In genomic region chr7:132500727-132501410, GRCh38 we compare ENCODE assay signal across 8 cellular contexts.
A peak's percentile ranks its signal among the peaks of the same experiment; 100 is the strongest.
DNase-seq lines count a peak whose midpoint lies in the region; TF ChIP-seq lines count a peak whose summit lies in the region.
"Had no signal": no experiment of that assay in that cellular context is flagged by ENCODE, and none has a peak within 500 bp of the region (broad histone marks: within the 10 kb centered on the region; RNA-seq: fewer than 3 reads in every experiment).

No MANE protein-coding gene starts in this region.

- H3K9ac ChIP-seq in trophoblast cell (ENCODE audit: low read length), result no peak overlapping the region

- no peak overlapping the region for H3K27ac Mint-ChIP-seq in activated T-cell treated with anti-CD3 and anti-CD28 coated beads, Interleukin-2, amount 50 U/mL, for 24 hours
- H3K27ac Mint-ChIP-seq: stimulated activated naive CD8-positive, alpha-beta T cell treated with anti-CD3 and anti-CD28 coated beads, Interleukin-15, Interleukin-2, amounts not matched to agents 100 ng/mL and 50 ng/mL, for 24 hours had no signal

- peak overlapping the region; percentile 0 for H3K27ac ChIP-seq in caudate nucleus (ENCODE audit: low read depth, low read length)
- H3K27ac ChIP-seq in thyroid gland, result no peak overlapping the region
- no peak overlapping the region for H3K27ac ChIP-seq in trophoblast cell (ENCODE audit: low read depth, low read length)

- H3K4me3 Mint-ChIP-seq in activated T-cell treated with anti-CD3 and anti-CD28 coated beads, Interleukin-2, amount 50 U/mL, for 24 hours, result no peak overlapping the region
- H3K4me3 Mint-ChIP-seq: stimulated activated naive CD8-positive, alpha-beta T cell treated with anti-CD3 and anti-CD28 coated beads, Interleukin-15, Interleukin-2, amounts not matched to agents 100 ng/mL and 50 ng/mL, for 24 hours had no signal

- 66 to 73% methylated on average over 10 of the region's 10 CpGs for WGBS in thyroid gland, 2 donors
- no CpG with 5 or more reads among the region's 10 CpGs for WGBS in trophoblast cell (ENCODE audit: extremely low coverage, insufficient coverage, insufficient read length)

- no peak overlapping the region for H2BK5ac ChIP-seq in trophoblast cell (ENCODE audit: low read depth, low read length, poor library complexity)

- H3K27me3 ChIP-seq in thyroid gland (no peaks in the 10 kb centered on the region), trophoblast cell (ENCODE audit: insufficient read depth, low read length) (no peaks in the 10 kb centered on the region)

- no peaks in the 10 kb centered on the region for H3K36me3 Mint-ChIP-seq in activated T-cell treated with anti-CD3 and anti-CD28 coated beads, Interleukin-2, amount 50 U/mL, for 24 hours (ENCODE audit: low read depth)

- H3K14ac ChIP-seq in trophoblast cell (ENCODE audit: low read length), result no peak overlapping the region

- H3K23ac ChIP-seq in trophoblast cell (ENCODE audit: low read length), result no peak overlapping the region

- no peak overlapping the region for H2AFZ ChIP-seq in trophoblast cell (ENCODE audit: insufficient read depth, low read length, poor library complexity)

- H3K9me3 Mint-ChIP-seq in activated T-cell treated with anti-CD3 and anti-CD28 coated beads, Interleukin-2, amount 50 U/mL, for 24 hours, result no peaks in the 10 kb centered on the region
- H3K9me3 Mint-ChIP-seq: stimulated activated naive CD8-positive, alpha-beta T cell treated with anti-CD3 and anti-CD28 coated beads, Interleukin-15, Interleukin-2, amounts not matched to agents 100 ng/mL and 50 ng/mL, for 24 hours had no signal

- H4K12ac ChIP-seq in trophoblast cell (ENCODE audit: low read depth, low read length), result no peak overlapping the region

- no peak overlapping the region for H2AK5ac ChIP-seq in trophoblast cell (ENCODE audit: low read length)

- H3K4me1 Mint-ChIP-seq in activated T-cell treated with anti-CD3 and anti-CD28 coated beads, Interleukin-2, amount 50 U/mL, for 24 hours (ENCODE audit: low read depth), result no peaks in the 10 kb centered on the region

- H3K79me2 ChIP-seq in trophoblast cell (ENCODE audit: control insufficient read depth, insufficient read depth, low read length, poor library complexity), result no peaks in the 10 kb centered on the region

- no peak overlapping the region for H3K4ac ChIP-seq in trophoblast cell (ENCODE audit: low read depth, low read length)

- no peak overlapping the region for H2BK120ac ChIP-seq in trophoblast cell (ENCODE audit: insufficient read depth, low read length, poor library complexity)

- no peaks in the 10 kb centered on the region for H3K4me1 ChIP-seq in thyroid gland
- H3K4me1 ChIP-seq in trophoblast cell (ENCODE audit: control insufficient read depth in 1 of 2, insufficient read depth in 2 of 2, low read length in 2 of 2), result no peaks in the 10 kb centered on the region

- TF ChIP-seq CTCF in LNCaP clone FGC (IDR thresholded peaks at IDR 0.05; ENCODE audit: control insufficient read depth, extremely low read depth, insufficient read depth), result peak; percentile 64
- peak in 1 of 6 experiments; percentile 26 for TF ChIP-seq CTCF in thyroid gland (IDR thresholded peaks at IDR 0.05)
- TF ChIP-seq CTCF in GM13976 (IDR thresholded peaks at IDR 0.05; ENCODE audit: borderline replicate concordance, control extremely low read depth, extremely low read depth, insufficient read depth, missing control alignments), result no peak

- in situ Hi-C loops in GM13976 (cut with MboI; ENCODE audit: low sequenced_read_pairs, unreplicated experiment), result no loop called here

- H4K8ac ChIP-seq in trophoblast cell (ENCODE audit: low read depth, low read length), result no peak overlapping the region

- H3K9me3 ChIP-seq in thyroid gland (no peaks in the 10 kb centered on the region), trophoblast cell (ENCODE audit: insufficient read depth, low read depth, low read length) (no peaks in the 10 kb centered on the region)

- no peak overlapping the region for H3K4me2 ChIP-seq in trophoblast cell (ENCODE audit: low read length)

- intact Hi-C loops in thyroid gland (cut with DNase I), result no loop called here

- H3K18ac ChIP-seq in trophoblast cell (ENCODE audit: low read length), result no peak overlapping the region

- H3K79me1 ChIP-seq in trophoblast cell (ENCODE audit: low read length), result no peaks in the 10 kb centered on the region

- H4K91ac ChIP-seq in trophoblast cell (ENCODE audit: low read depth, low read length), result no peak overlapping the region

- no peak overlapping the region for H2BK12ac ChIP-seq in trophoblast cell (ENCODE audit: low read length)

- no peak overlapping the region for H3K4me3 ChIP-seq in LNCaP clone FGC (ENCODE audit: low read depth, low read length)
- no peak overlapping the region for H3K4me3 ChIP-seq in thyroid gland (replicated peaks in 1 of 3)
- no peak overlapping the region for H3K4me3 ChIP-seq in trophoblast cell (ENCODE audit: low read depth, low read length)

- peak; percentile 22 for DNase-seq in LNCaP clone FGC (ENCODE audit: low read depth)
- peak in 23 of 61 donors; percentile 10 to 62 (median 23) for DNase-seq in caudate nucleus (lab: John Stamatoyannopoulos, UW)
- DNase-seq in kidney tubule cell (ENCODE audit: low spot score), result peak; percentile 9
- DNase-seq in thyroid gland, result peak; percentile 15 to 35
- no peak for DNase-seq in GM13976 (ENCODE audit: low spot score)
- DNase-seq in trophoblast cell, result no peak
- no peak for DNase-seq in activated T-cell treated with anti-CD3 and anti-CD28 coated beads, Interleukin-2, amount 50 U/mL, for 24 hours

- no peaks in the 10 kb centered on the region for H3K36me3 ChIP-seq in thyroid gland
- H3K36me3 ChIP-seq in trophoblast cell (ENCODE audit: control insufficient read depth in 1 of 2, insufficient read depth in 2 of 2, low read length in 2 of 2), result no peaks in the 10 kb centered on the region

- H3K27me3 Mint-ChIP-seq in activated T-cell treated with anti-CD3 and anti-CD28 coated beads, Interleukin-2, amount 50 U/mL, for 24 hours, result no peaks in the 10 kb centered on the region
- H3K27me3 Mint-ChIP-seq: stimulated activated naive CD8-positive, alpha-beta T cell treated with anti-CD3 and anti-CD28 coated beads, Interleukin-15, Interleukin-2, amounts not matched to agents 100 ng/mL and 50 ng/mL, for 24 hours had no signal

- TF ChIP-seq POLR2A in thyroid gland (IDR thresholded peaks at IDR 0.05), result no peak

Comparison
In these comparisons a context has a peak if more than half of its experiments do, and no peak if none do; other contexts are left out.
1. DNase-seq: peak in LNCaP clone FGC (single experiment), kidney tubule cell (single experiment) and thyroid gland (2 of 2); none in GM13976 (single experiment), trophoblast cell (0 of 2) and activated T-cell treated with anti-CD3 and anti-CD28 coated beads, Interleukin-2, amount 50 U/mL, for 24 hours (single experiment).